Comparison of ENCODE assay signal across 15 cellular contexts in the genomic region with DNA sequence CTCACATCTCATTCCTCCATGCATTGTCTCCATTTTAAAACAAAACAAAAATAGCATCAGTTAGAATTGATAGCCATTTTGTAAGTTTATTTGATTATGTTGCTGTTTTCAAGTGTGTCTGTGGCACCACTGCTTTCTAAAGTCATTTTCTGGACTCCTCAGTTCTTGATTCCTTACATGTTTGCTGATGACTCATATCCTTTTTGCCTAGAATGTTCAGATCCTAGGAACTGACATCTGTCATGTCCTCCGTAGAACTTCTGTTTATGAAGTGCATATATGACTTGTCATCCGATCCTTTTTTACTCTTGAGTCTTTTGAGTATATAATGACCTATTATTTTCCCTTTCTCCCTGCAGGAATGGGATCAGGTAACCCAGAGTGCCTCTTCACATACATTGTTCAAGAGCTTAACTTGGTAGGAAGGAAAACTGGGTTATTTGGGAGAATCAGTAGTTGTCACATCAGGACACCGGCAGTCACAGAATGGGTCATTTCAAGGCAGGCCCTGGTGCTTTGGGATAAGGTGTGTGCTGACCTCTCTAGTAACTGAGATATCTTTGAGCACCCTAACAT.
DNase-seq lines count a peak whose midpoint lies in the region; ATAC-seq, FAIRE-seq and TF ChIP-seq lines count a peak whose summit lies in the region.
"Had no signal": no experiment of that assay in that cellular context is flagged by ENCODE, and none has a peak within 500 bp of the region (broad histone marks: within the 10 kb centered on the region; RNA-seq: fewer than 3 reads in every experiment).

No MANE protein-coding gene starts in this region.

- intact Hi-C loops in HepG2 (cut with micrococcal nuclease; ENCODE audit: unreplicated experiment), result loop anchor here (5.0 to 10.0 kb wide), 2 partner anchors 65 to 93 kb away; partner anchors contain the start of genes MAP2K4 and ZNF18
- intact Hi-C loops in right lobe of liver (cut with DNase I), result no loop called here

- H3K4me1 ChIP-seq in HepG2 (ENCODE audit: insufficient read depth, low read length), result peaks cover 53% of the 10 kb centered on the region
- peaks cover 0 to 20% (median 0%) of the 10 kb centered on the region in 4 donors for H3K4me1 ChIP-seq in right lobe of liver
- H3K4me1 ChIP-seq in fibroblast of lung (ENCODE audit: control insufficient read depth, extremely low read depth, insufficient read depth, low read length), result peaks cover 7% of the 10 kb centered on the region
- H3K4me1 ChIP-seq: BLaER1 had no signal

- TF ChIP-seq CTCF in HepG2 (CRISPR knock-in tag; IDR thresholded peaks at IDR 0.05) (no peak), right lobe of liver (IDR thresholded peaks at IDR 0.05) (no peak), fibroblast of lung (conservative IDR thresholded peaks at IDR 0.05 in 1 of 2, IDR thresholded peaks at IDR 0.05 in 1 of 2; ENCODE audit: low read depth in 1 of 2, low read length in 2 of 2) (no peak)

- DNase-seq in HepG2 (ENCODE audit: low spot score) (peak; percentile 69), right lobe of liver (no peak), NCI-H748 (lab: John Stamatoyannopoulos, UW; ENCODE audit: unreplicated experiment) (peak; percentile 56), fibroblast of lung (ENCODE audit: low read depth in 2 of 2) (peak; percentile 55 to 70), urothelium cell line (ENCODE audit: low spot score) (peak; percentile 14), left lobe of liver (ENCODE audit: low spot score) (no peak)
- DNase-seq: activated CD4-positive, alpha-beta T cell treated with anti-CD3 and anti-CD28 coated beads for 1 hour; glutamatergic neuron; mesendoderm; MG63; Right ventricle myocardium superior had no signal

- H3K27me3 ChIP-seq in HepG2 (ENCODE audit: control insufficient read depth in 1 of 2, insufficient read depth in 2 of 2, low read length in 2 of 2) (no peaks in the 10 kb centered on the region), right lobe of liver (no peaks in the 10 kb centered on the region), fibroblast of lung (ENCODE audit: control insufficient read depth, insufficient read depth, low read length) (no peaks in the 10 kb centered on the region)
- H3K27me3 ChIP-seq: BLaER1, MG63 had no signal

- WGBS in HepG2 (ENCODE audit: low lambda C conversion rate), result 78% methylated on average over 3 of the region's 3 CpGs
- 87% methylated on average over 3 of the region's 3 CpGs for WGBS in right lobe of liver (ENCODE audit: insufficient coverage, low coverage, low lambda C conversion rate, missing lambda C conversion rate)

- no peak overlapping the region for H3K4me2 ChIP-seq in HepG2 (ENCODE audit: low read depth, low read length)
- peak overlapping the region; percentile 81 for H3K4me2 ChIP-seq in fibroblast of lung (ENCODE audit: extremely low read depth, insufficient read depth, low read length)
- H3K4me2 ChIP-seq: BLaER1 had no signal

- no peak overlapping the region for H3K9ac ChIP-seq in HepG2 (ENCODE audit: insufficient read depth, low read depth, low read length)
- H3K9ac ChIP-seq in fibroblast of lung (ENCODE audit: insufficient read depth, low read length), result no peak overlapping the region
- H3K9ac ChIP-seq: BLaER1 had no signal

- no TSS peak for BruUV-seq in HepG2 (replicated peaks; lab: Mats Ljungman, UMichigan)

- TF ChIP-seq EP300 in HepG2 (IDR thresholded peaks at IDR 0.05; ENCODE audit: low read depth in 2 of 2, low read length in 2 of 2), result no peak
- TF ChIP-seq EP300 in HepG2 (CRISPR knock-in tag; IDR thresholded peaks at IDR 0.05; ENCODE audit: borderline replicate concordance), result no peak

- CTCF ChIA-PET in HepG2 (lab: Yijun Ruan, JAX; ENCODE audit: low intra/inter-chr PET ratio, low total read pairs), result no interaction called here

- in situ Hi-C loops in HepG2 (cut with HindIII; ENCODE audit: extremely low pct_ligation_motif_present, low pct_unique_long_range_greater_than_20kb), result no loop called here

- no peaks in the 10 kb centered on the region for H3K9me3 ChIP-seq in HepG2 (ENCODE audit: low read length)
- H3K9me3 ChIP-seq in right lobe of liver, result no peaks in the 10 kb centered on the region
- H3K9me3 ChIP-seq in fibroblast of lung (ENCODE audit: control insufficient read depth, insufficient read depth, low read depth, low read length), result no peaks in the 10 kb centered on the region
- H3K9me3 ChIP-seq: BLaER1, MG63 had no signal

- POLR2A ChIA-PET in HepG2 (lab: Yijun Ruan, JAX), result interaction anchor here (0.6 kb wide), 1 partner anchor 23 kb away, joined by 3 read pairs; no protein-coding TSS in a partner anchor

- ATAC-seq in HepG2, result no peak
- ATAC-seq in right lobe of liver, result no peak
- no peak for ATAC-seq in GM18909 (IDR thresholded peaks at IDR 0.05; ENCODE audit: poor library complexity, unreplicated experiment)
- no peak for ATAC-seq in HG03025 (IDR thresholded peaks at IDR 0.05; ENCODE audit: low FRiP score, unreplicated experiment)
- no peak for ATAC-seq in left lobe of liver

- H3K4me3 ChIP-seq in HepG2 (replicated peaks in 1 of 3; ENCODE audit: insufficient read depth in 1 of 3, low read depth in 2 of 3, low read length in 3 of 3), result no peak overlapping the region
- no peak overlapping the region for H3K4me3 ChIP-seq in right lobe of liver
- peak overlapping the region in 1 of 4 experiments; percentile 9 for H3K4me3 ChIP-seq in fibroblast of lung (replicated peaks in 1 of 4; ENCODE audit: control extremely low read depth in 1 of 4, insufficient read depth in 1 of 4, low read depth in 3 of 4, low read length in 4 of 4)
- H3K4me3 ChIP-seq: BLaER1, MG63, skin epidermis had no signal

- peaks cover 16% of the 10 kb centered on the region for H3K79me2 ChIP-seq in HepG2 (ENCODE audit: insufficient read depth, low read length)
- no peaks in the 10 kb centered on the region for H3K79me2 ChIP-seq in fibroblast of lung (ENCODE audit: control insufficient read depth, insufficient read depth, low read length)

- H2AFZ ChIP-seq in HepG2 (ENCODE audit: low read length) (no peak overlapping the region), fibroblast of lung (ENCODE audit: low read length) (no peak overlapping the region)

- peaks cover 0 to 1% of the 10 kb centered on the region in 2 experiments; a peak in 2 of 5 replicates for H3K36me3 ChIP-seq in HepG2 (replicated peaks in 1 of 2; ENCODE audit: control insufficient read depth in 1 of 2, insufficient read depth in 2 of 2, low read length in 2 of 2)
- H3K36me3 ChIP-seq in right lobe of liver, result no peaks in the 10 kb centered on the region
- no peaks in the 10 kb centered on the region for H3K36me3 ChIP-seq in fibroblast of lung (ENCODE audit: control insufficient read depth, insufficient read depth, low read length)

- no peak overlapping the region for H3K27ac ChIP-seq in HepG2 (ENCODE audit: extremely low read length, insufficient read depth, low read length)
- no peak overlapping the region for H3K27ac ChIP-seq in right lobe of liver
- H3K27ac ChIP-seq in fibroblast of lung (ENCODE audit: insufficient read depth, low read length), result peak overlapping the region; percentile 19
- H3K27ac ChIP-seq: BLaER1, skin epidermis had no signal

- H4K20me1 ChIP-seq in HepG2 (ENCODE audit: insufficient read depth, low read length) (peaks cover 11% of the 10 kb centered on the region; the same call in 1 of the 2 replicates), fibroblast of lung (ENCODE audit: control insufficient read depth, extremely low read depth, insufficient read depth, low read length) (no peaks in the 10 kb centered on the region)

- TF ChIP-seq POLR2A in HepG2 (IDR thresholded peaks at IDR 0.05; ENCODE audit: insufficient read depth in 1 of 2, low read depth in 2 of 2, low read length in 2 of 2) (no peak), right lobe of liver (IDR thresholded peaks at IDR 0.05) (no peak)

- FAIRE-seq in HepG2 (lab: Jason Lieb, UNC) (no peak), urothelium cell line (lab: Jason Lieb, UNC) (no peak)

- TF ChIP-seq RAD21 in HepG2 (CRISPR knock-in tag; IDR thresholded peaks at IDR 0.05), result no peak

TF ChIP-seq in HepG2, 621 proteins besides CTCF, POLR2A, EP300 and RAD21 (continues in another document):
- TF ChIP-seq SAP130 (CRISPR knock-in tag; IDR thresholded peaks at IDR 0.05; ENCODE audit: low read depth), result peak; percentile 45; the same call in 1 of the 2 replicates
- no peak for TF ChIP-seq EED (CRISPR knock-in tag; IDR thresholded peaks at IDR 0.05)
- peak; percentile 47; the same call in 1 of the 2 replicates for TF ChIP-seq SIX1 (CRISPR knock-in tag; IDR thresholded peaks at IDR 0.05; ENCODE audit: borderline replicate concordance)
- no peak for TF ChIP-seq FIP1L1 (IDR thresholded peaks at IDR 0.05; ENCODE audit: borderline replicate concordance, insufficient read depth, low read depth, low read length)
- no peak for TF ChIP-seq ZNF101 (CRISPR knock-in tag; IDR thresholded peaks at IDR 0.05; ENCODE audit: borderline replicate concordance, low read depth)
- TF ChIP-seq, protein P1, sequence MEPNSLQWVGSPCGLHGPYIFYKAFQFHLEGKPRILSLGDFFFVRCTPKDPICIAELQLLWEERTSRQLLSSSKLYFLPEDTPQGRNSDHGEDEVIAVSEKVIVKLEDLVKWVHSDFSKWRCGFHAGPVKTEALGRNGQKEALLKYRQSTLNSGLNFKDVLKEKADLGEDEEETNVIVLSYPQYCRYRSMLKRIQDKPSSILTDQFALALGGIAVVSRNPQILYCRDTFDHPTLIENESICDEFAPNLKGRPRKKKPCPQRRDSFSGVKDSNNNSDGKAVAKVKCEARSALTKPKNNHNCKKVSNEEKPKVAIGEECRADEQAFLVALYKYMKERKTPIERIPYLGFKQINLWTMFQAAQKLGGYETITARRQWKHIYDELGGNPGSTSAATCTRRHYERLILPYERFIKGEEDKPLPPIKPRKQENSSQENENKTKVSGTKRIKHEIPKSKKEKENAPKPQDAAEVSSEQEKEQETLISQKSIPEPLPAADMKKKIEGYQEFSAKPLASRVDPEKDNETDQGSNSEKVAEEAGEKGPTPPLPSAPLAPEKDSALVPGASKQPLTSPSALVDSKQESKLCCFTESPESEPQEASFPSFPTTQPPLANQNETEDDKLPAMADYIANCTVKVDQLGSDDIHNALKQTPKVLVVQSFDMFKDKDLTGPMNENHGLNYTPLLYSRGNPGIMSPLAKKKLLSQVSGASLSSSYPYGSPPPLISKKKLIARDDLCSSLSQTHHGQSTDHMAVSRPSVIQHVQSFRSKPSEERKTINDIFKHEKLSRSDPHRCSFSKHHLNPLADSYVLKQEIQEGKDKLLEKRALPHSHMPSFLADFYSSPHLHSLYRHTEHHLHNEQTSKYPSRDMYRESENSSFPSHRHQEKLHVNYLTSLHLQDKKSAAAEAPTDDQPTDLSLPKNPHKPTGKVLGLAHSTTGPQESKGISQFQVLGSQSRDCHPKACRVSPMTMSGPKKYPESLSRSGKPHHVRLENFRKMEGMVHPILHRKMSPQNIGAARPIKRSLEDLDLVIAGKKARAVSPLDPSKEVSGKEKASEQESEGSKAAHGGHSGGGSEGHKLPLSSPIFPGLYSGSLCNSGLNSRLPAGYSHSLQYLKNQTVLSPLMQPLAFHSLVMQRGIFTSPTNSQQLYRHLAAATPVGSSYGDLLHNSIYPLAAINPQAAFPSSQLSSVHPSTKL (CRISPR knock-in tag; IDR thresholded peaks at IDR 0.05), result peak; percentile 45; the same call in 1 of the 2 replicates
- no peak for TF ChIP-seq SNAI1 (CRISPR knock-in tag; IDR thresholded peaks at IDR 0.05; ENCODE audit: borderline replicate concordance)
- no peak for TF ChIP-seq ZNF274 (CRISPR knock-in tag; IDR thresholded peaks at IDR 0.05)

Comparison
In these comparisons a context has a peak if more than half of its experiments do, and no peak if none do; other contexts are left out.
1. DNase-seq: peak in HepG2 (single experiment), NCI-H748 (single experiment), fibroblast of lung (2 of 2) and urothelium cell line (single experiment); none in right lobe of liver (0 of 3) and left lobe of liver (single experiment).